ENCODE assay signal across 13 cellular contexts in genomic region chr1:32195972-32196823, GRCh38. TPM values are rescaled to one million over a fixed set of nuclear protein-coding genes. Genes with fewer than 3 reads are reported as not detected.
A peak's percentile ranks its signal among the peaks of the same experiment; 100 is the strongest.
DNase-seq lines count a peak whose midpoint lies in the region; ATAC-seq, FAIRE-seq and TF ChIP-seq lines count a peak whose summit lies in the region.
"Had no signal": no experiment of that assay in that cellular context is flagged by ENCODE, and none has a peak within 500 bp of the region (broad histone marks: within the 10 kb centered on the region; RNA-seq: fewer than 3 reads in every experiment).

No MANE protein-coding gene starts in this region.

- POLR2A ChIA-PET in activated CD4-positive, alpha-beta T cell treated with anti-CD3 and anti-CD28 coated beads, Interleukin-2, amount 10 ng/mL, durations not matched to agents 7 days and 5 days (lab: Charles Lee): no interaction called here
- POLR2A ChIA-PET in PC-9 (lab: Charles Lee; ENCODE audit: unreplicated experiment): no interaction called here

- peaks cover 7% of the 10 kb centered on the region for H4K20me1 ChIP-seq in PC-9 (ENCODE audit: insufficient read depth)

- TF ChIP-seq CTCF in PC-9 (conservative IDR thresholded peaks at IDR 0.05): no peak
- TF ChIP-seq CTCF in gastrocnemius medialis (IDR thresholded peaks at IDR 0.05 in 4 of 5, conservative IDR thresholded peaks at IDR 0.05 in 1 of 5): no peak
- no peak for TF ChIP-seq CTCF in WERI-Rb-1 (IDR thresholded peaks at IDR 0.05; ENCODE audit: low read depth, low read length)

- no peaks in the 10 kb centered on the region for H3K9me3 Mint-ChIP-seq in activated CD4-positive, alpha-beta T cell treated with anti-CD3 and anti-CD28 coated beads, Interleukin-2, amount 10 ng/mL, durations not matched to agents 7 days and 5 days
- H3K9me3 Mint-ChIP-seq: neural progenitor cell had no signal

- H3K27me3 ChIP-seq in PC-9 (ENCODE audit: insufficient read depth, low read depth) (no peaks in the 10 kb centered on the region), gastrocnemius medialis (no peaks in the 10 kb centered on the region), WERI-Rb-1 (ENCODE audit: insufficient read depth, low read depth, severe bottlenecking) (no peaks in the 10 kb centered on the region)
- H3K27me3 ChIP-seq: neural progenitor cell had no signal

- no peaks in the 10 kb centered on the region for H3K9me2 ChIP-seq in PC-9 (ENCODE audit: insufficient read depth)

- H3K4me1 ChIP-seq in PC-9 (replicated peaks; ENCODE audit: insufficient read depth) (no peaks in the 10 kb centered on the region), gastrocnemius medialis (peaks cover 35 to 48% of the 10 kb centered on the region in 2 donors)

- ATAC-seq in gastrocnemius medialis: peak in 1 of 2 donors; percentile 35
- ATAC-seq: left colon had no signal

- H3K27me3 Mint-ChIP-seq in activated CD4-positive, alpha-beta T cell treated with anti-CD3 and anti-CD28 coated beads, Interleukin-2, amount 10 ng/mL, durations not matched to agents 7 days and 5 days: no peaks in the 10 kb centered on the region

- H3K27ac Mint-ChIP-seq in activated CD4-positive, alpha-beta T cell treated with anti-CD3 and anti-CD28 coated beads, Interleukin-2, amount 10 ng/mL, durations not matched to agents 7 days and 5 days: peak overlapping the region; percentile 78
- H3K27ac Mint-ChIP-seq: neural progenitor cell had no signal

- H3F3A ChIP-seq in PC-9 (ENCODE audit: insufficient read depth, low read depth): peaks cover 47% of the 10 kb centered on the region; the same call in 1 of the 2 replicates

- H3K4me3 ChIP-seq in PC-9: no peak overlapping the region
- H3K4me3 ChIP-seq in gastrocnemius medialis: no peak overlapping the region
- no peak overlapping the region for H3K4me3 ChIP-seq in WERI-Rb-1 (ENCODE audit: low read depth, low read length)
- H3K4me3 ChIP-seq: neural progenitor cell had no signal

- TSS peak; percentile 11 for BruUV-seq in PC-9 (replicated peaks; lab: Mats Ljungman, UMichigan)

- DNase-seq in activated CD4-positive, alpha-beta T cell treated with anti-CD3 and anti-CD28 coated beads, Interleukin-2, amount 10 ng/mL, durations not matched to agents 7 days and 5 days: peak; percentile 55
- no peak for DNase-seq in activated CD4-positive, alpha-beta T cell treated with anti-CD3 and anti-CD28 coated beads, Interleukin-2, amount 50 U/mL, for 4 hours
- DNase-seq in PC-9 (peak in 1 of 2 experiments; percentile 31), gastrocnemius medialis (no peak), WERI-Rb-1 (no peak), NCI-H2196 treated with DMSO at 0.1 percent for 48 hours (lab: John Stamatoyannopoulos, UW; ENCODE audit: unreplicated experiment) (no peak), urothelium cell line (ENCODE audit: low spot score) (no peak)
- DNase-seq in central memory CD4-positive, alpha-beta T cell: peak; percentile 39
- DNase-seq: left colon; NCI-H1436 treated with DMSO at 0.1 percent for 48 hours; stimulated activated naive CD4-positive, alpha-beta T cell treated with Interleukin-2 at 50 U/mL for 16 hours had no signal

- no peak for FAIRE-seq in urothelium cell line (lab: Jason Lieb, UNC)
- FAIRE-seq: A204.1 had no signal

- no peak overlapping the region for H3K4me2 ChIP-seq in PC-9
- H3K4me2 ChIP-seq: neural progenitor cell had no signal

- H3K79me2 ChIP-seq in PC-9 (ENCODE audit: low read depth): no peaks in the 10 kb centered on the region

- H2AFZ ChIP-seq in PC-9: no peak overlapping the region
- H2AFZ ChIP-seq: neural progenitor cell had no signal

- H3K9me3 ChIP-seq in PC-9 (ENCODE audit: insufficient read depth, low read depth) (no peaks in the 10 kb centered on the region), gastrocnemius medialis (no peaks in the 10 kb centered on the region), WERI-Rb-1 (ENCODE audit: severe bottlenecking) (no peaks in the 10 kb centered on the region)

- peaks cover 69% of the 10 kb centered on the region for H3K36me3 Mint-ChIP-seq in activated CD4-positive, alpha-beta T cell treated with anti-CD3 and anti-CD28 coated beads, Interleukin-2, amount 10 ng/mL, durations not matched to agents 7 days and 5 days (ENCODE audit: low read depth)

- H3K36me3 ChIP-seq in PC-9 (ENCODE audit: low read depth): peaks cover 31% of the 10 kb centered on the region
- peaks cover 3 to 52% of the 10 kb centered on the region in 2 donors for H3K36me3 ChIP-seq in gastrocnemius medialis
- H3K36me3 ChIP-seq in WERI-Rb-1: peaks cover 67% of the 10 kb centered on the region
- H3K36me3 ChIP-seq: neural progenitor cell had no signal

- H3K4me3 Mint-ChIP-seq in activated CD4-positive, alpha-beta T cell treated with anti-CD3 and anti-CD28 coated beads, Interleukin-2, amount 10 ng/mL, durations not matched to agents 7 days and 5 days: peak overlapping the region; percentile 60
- H3K4me3 Mint-ChIP-seq: neural progenitor cell had no signal

- TF ChIP-seq POLR2A in gastrocnemius medialis (IDR thresholded peaks at IDR 0.05): no peak

- peaks cover 76% of the 10 kb centered on the region for H3K4me1 Mint-ChIP-seq in activated CD4-positive, alpha-beta T cell treated with anti-CD3 and anti-CD28 coated beads, Interleukin-2, amount 10 ng/mL, durations not matched to agents 7 days and 5 days

- intact Hi-C loops in PC-9 (cut with micrococcal nuclease; ENCODE audit: unreplicated experiment) (no loop called here), gastrocnemius medialis (cut with DNase I; ENCODE audit: low total_unique reads) (no loop called here)

- no peak overlapping the region for H3K27ac ChIP-seq in PC-9
- peak overlapping the region; percentile 86 to 99 (median 94) for H3K27ac ChIP-seq in gastrocnemius medialis
- H3K27ac ChIP-seq in WERI-Rb-1: no peak overlapping the region
- H3K27ac ChIP-seq: neural progenitor cell had no signal

- in situ Hi-C loops in gastrocnemius medialis (cut with MboI; ENCODE audit: low sequenced_read_pairs in 4 of 4): no loop called here

- CTCF ChIA-PET in activated CD4-positive, alpha-beta T cell treated with anti-CD3 and anti-CD28 coated beads, Interleukin-2, amount 10 ng/mL, durations not matched to agents 7 days and 5 days (lab: Charles Lee): interaction anchor here (0.5 to 2.5 kb wide), 7 partner anchors 9 to 375 kb away, joined by 3 to 12 read pairs (median 4); partner anchors contain the start of genes IQCC and TXLNA
- CTCF ChIA-PET in PC-9 (lab: Charles Lee): no interaction called here

RNA-seq across cellular contexts. Expression of gene CCDC28B, which starts 4.2 kb away (rescaled TPM):
- 10 to 100 TPM; 33.4 to 36.6 TPM for total RNA-seq in activated CD4-positive, alpha-beta T cell treated with anti-CD3 and anti-CD28 coated beads, Interleukin-2, amount 10 ng/mL, durations not matched to agents 7 days and 5 days
- total RNA-seq in PC-9 (2021) (4.4 and 4.7 TPM in 2 replicates), gastrocnemius medialis (10 to 100 TPM; 16.4 to 79.0 (median 56.8) TPM)

RNA-seq across cellular contexts. Expression of gene IQCC, which starts 9.3 kb away (rescaled TPM):
- 1 to 10 TPM; 4.8 to 5.0 TPM for total RNA-seq in activated CD4-positive, alpha-beta T cell treated with anti-CD3 and anti-CD28 coated beads, Interleukin-2, amount 10 ng/mL, durations not matched to agents 7 days and 5 days
- 4.9 and 5.0 TPM in 2 replicates for total RNA-seq in PC-9 (2021)
- total RNA-seq in gastrocnemius medialis: under 1 TPM; 0.49 to 0.93 (median 0.83) TPM

RNA-seq across cellular contexts. Expression of gene DCDC2B, which starts 12.7 kb away (rescaled TPM):
- under 1 TPM; 0.10 TPM for total RNA-seq in activated CD4-positive, alpha-beta T cell treated with anti-CD3 and anti-CD28 coated beads, Interleukin-2, amount 10 ng/mL, durations not matched to agents 7 days and 5 days
- total RNA-seq in PC-9 (2021): not detected in 2 replicates
- total RNA-seq in gastrocnemius medialis: not detected
- total RNA-seq: left colon had no signal

RNA-seq across cellular contexts. Expression of gene TXLNA, which starts 16.7 kb away (rescaled TPM):
- total RNA-seq in activated CD4-positive, alpha-beta T cell treated with anti-CD3 and anti-CD28 coated beads, Interleukin-2, amount 10 ng/mL, durations not matched to agents 7 days and 5 days: 10 to 100 TPM; 64.1 to 65.8 TPM
- total RNA-seq in PC-9 (2021): 32.0 and 45.8 TPM in 2 replicates
- total RNA-seq in gastrocnemius medialis: 10 to 100 TPM; 15.7 to 21.0 (median 17.6) TPM

RNA-seq across cellular contexts. Expression of gene TMEM234, which starts 26.0 kb away (rescaled TPM):
- total RNA-seq in activated CD4-positive, alpha-beta T cell treated with anti-CD3 and anti-CD28 coated beads, Interleukin-2, amount 10 ng/mL, durations not matched to agents 7 days and 5 days: 10 to 100 TPM; 13.2 to 15.0 TPM
- 14.1 and 18.1 TPM in 2 replicates for total RNA-seq in PC-9 (2021)
- 1 to 10 TPM; 1.6 to 4.6 (median 4.4) TPM for total RNA-seq in gastrocnemius medialis

Comparison
In these comparisons a context has a peak if more than half of its experiments do, and no peak if none do; other contexts are left out.
1. DNase-seq: peak in activated CD4-positive, alpha-beta T cell treated with anti-CD3 and anti-CD28 coated beads, Interleukin-2, amount 10 ng/mL, durations not matched to agents 7 days and 5 days (single experiment) and central memory CD4-positive, alpha-beta T cell (single experiment); none in activated CD4-positive, alpha-beta T cell treated with anti-CD3 and anti-CD28 coated beads, Interleukin-2, amount 50 U/mL, for 4 hours (0 of 2), gastrocnemius medialis (0 of 2), WERI-Rb-1 (single experiment), NCI-H2196 treated with DMSO at 0.1 percent for 48 hours (single experiment) and urothelium cell line (single experiment).
2. H3K27ac ChIP-seq: peak in gastrocnemius medialis (4 of 4); none in PC-9 (single experiment) and WERI-Rb-1 (single experiment).